In genomic region chr22:46149493-46149997, GRCh38 we compare ENCODE assay signal across 8 cellular contexts. TPM values are rescaled to one million over a fixed set of nuclear protein-coding genes. Genes with fewer than 3 reads are reported as not detected.
A peak's percentile ranks its signal among the peaks of the same experiment; 100 is the strongest.
DNase-seq lines count a peak whose midpoint lies in the region; ATAC-seq, FAIRE-seq and TF ChIP-seq lines count a peak whose summit lies in the region.

No MANE protein-coding gene starts in this region.

- H3K36me3 ChIP-seq in ACC112 (ENCODE audit: insufficient read depth, low read length) (no peaks in the 10 kb centered on the region), skeletal muscle satellite cell (ENCODE audit: insufficient read depth, low read length) (peaks cover 4% of the 10 kb centered on the region)

- no peak overlapping the region for H3K27ac ChIP-seq in ACC112 (ENCODE audit: low read depth, low read length)

- H3K9me3 Mint-ChIP-seq in T-cell, result no peaks in the 10 kb centered on the region
- H3K9me3 Mint-ChIP-seq in brain, result peaks cover 0 to 10% (median 0%) of the 10 kb centered on the region in 5 experiments

- peak; percentile 1 for ATAC-seq in HG02642 (IDR thresholded peaks at IDR 0.05; ENCODE audit: poor library complexity, unreplicated experiment)
- peak; percentile 15 to 34 (median 20) for ATAC-seq in T-cell (replicated peaks in 1 of 4)

- H3K4me1 ChIP-seq in ACC112 (ENCODE audit: control insufficient read depth, insufficient read depth, low read length, unreplicated experiment) (peaks cover 3% of the 10 kb centered on the region), skeletal muscle satellite cell (ENCODE audit: control insufficient read depth, insufficient read depth, low read length) (peaks cover 16% of the 10 kb centered on the region)

- DNase-seq in T-cell (peak in 32 of 34 experiments; percentile 11 to 48 (median 24)), iPS-NIHi7 (ENCODE audit: extremely low spot score) (peak; percentile 40), NOMO-1 treated with DMSO at 0.1 percent for 48 hours (lab: John Stamatoyannopoulos, UW; ENCODE audit: unreplicated experiment) (no peak), urothelium cell line (ENCODE audit: low spot score) (no peak)

- POLR2A ChIA-PET in T-cell (lab: Charles Lee), result interaction anchor here in 1 of 2 donors (0.5 kb wide), 2 partner anchors 25 to 1483 kb away, joined by 3 to 8 read pairs; no protein-coding TSS in a partner anchor

- H3K36me3 Mint-ChIP-seq in T-cell, result peaks cover 3% of the 10 kb centered on the region
- H3K36me3 Mint-ChIP-seq in brain, result peaks cover 11% of the 10 kb centered on the region

- H3K27me3 ChIP-seq in ACC112 (ENCODE audit: insufficient read depth, low read length), result peaks cover 26% of the 10 kb centered on the region
- H3K27me3 ChIP-seq in skeletal muscle satellite cell (ENCODE audit: control insufficient read depth, insufficient read depth, low read length), result peaks cover 48% of the 10 kb centered on the region

- H3K27ac Mint-ChIP-seq in T-cell (peak overlapping the region; percentile 73 to 83), brain (peak overlapping the region in 2 of 5 experiments; percentile 35 to 53)

- peak overlapping the region; percentile 54 for H3K9ac ChIP-seq in skeletal muscle satellite cell (ENCODE audit: low read depth, low read length)

- H3K4me2 ChIP-seq in skeletal muscle satellite cell (ENCODE audit: low read length), result peak overlapping the region; percentile 93

- FAIRE-seq in urothelium cell line (lab: Jason Lieb, UNC), result no peak

- H3K4me3 ChIP-seq in ACC112 (ENCODE audit: low read depth, low read length), result peak overlapping the region; percentile 83
- peak overlapping the region; percentile 77 for H3K4me3 ChIP-seq in skeletal muscle satellite cell (ENCODE audit: low read length)

- no peaks in the 10 kb centered on the region for H3K9me3 ChIP-seq in skeletal muscle satellite cell (replicated peaks; ENCODE audit: low read length)

- peak overlapping the region; percentile 32 for H2AFZ ChIP-seq in ACC112 (ENCODE audit: low read length, unreplicated experiment)

- H3K79me2 ChIP-seq in ACC112 (ENCODE audit: control insufficient read depth, insufficient read depth, low read length, unreplicated experiment), result no peaks in the 10 kb centered on the region

- peaks cover 12 to 19% (median 19%) of the 10 kb centered on the region in 3 donors for H3K4me1 Mint-ChIP-seq in T-cell
- peaks cover 19% of the 10 kb centered on the region for H3K4me1 Mint-ChIP-seq in brain

- H3K27me3 Mint-ChIP-seq in T-cell (no peaks in the 10 kb centered on the region), brain (peaks cover 55% of the 10 kb centered on the region)

- H3K4me3 Mint-ChIP-seq in T-cell, result peak overlapping the region; percentile 80 to 84 (median 81)
- H3K4me3 Mint-ChIP-seq in brain, result peak overlapping the region; percentile 74 to 87 (median 78)

- TF ChIP-seq CTCF in brain (conservative IDR thresholded peaks at IDR 0.05), result no peak

- CTCF ChIA-PET in T-cell (lab: Charles Lee), result no interaction called here

RNA-seq across cellular contexts. Expression of gene PPARA, which starts 0.8 kb away (rescaled TPM):
- 10 to 100 TPM; 11.0 to 22.2 (median 19.6) TPM for total RNA-seq in T-cell
- polyA plus RNA-seq in brain (ENCODE audit: insufficient read depth, low read depth, low replicate concordance), result 8.4 TPM
- 9.0 and 14.2 TPM in 2 replicates for total RNA-seq in skeletal muscle satellite cell (2012; rRNA removed)

Comparison
In these comparisons a context has a peak if more than half of its experiments do, and no peak if none do; other contexts are left out.
1. DNase-seq: peak in T-cell (32 of 34) and iPS-NIHi7 (single experiment); none in NOMO-1 treated with DMSO at 0.1 percent for 48 hours (single experiment) and urothelium cell line (single experiment).